8 cellular contexts compared by ENCODE assay signal in the genomic region with DNA sequence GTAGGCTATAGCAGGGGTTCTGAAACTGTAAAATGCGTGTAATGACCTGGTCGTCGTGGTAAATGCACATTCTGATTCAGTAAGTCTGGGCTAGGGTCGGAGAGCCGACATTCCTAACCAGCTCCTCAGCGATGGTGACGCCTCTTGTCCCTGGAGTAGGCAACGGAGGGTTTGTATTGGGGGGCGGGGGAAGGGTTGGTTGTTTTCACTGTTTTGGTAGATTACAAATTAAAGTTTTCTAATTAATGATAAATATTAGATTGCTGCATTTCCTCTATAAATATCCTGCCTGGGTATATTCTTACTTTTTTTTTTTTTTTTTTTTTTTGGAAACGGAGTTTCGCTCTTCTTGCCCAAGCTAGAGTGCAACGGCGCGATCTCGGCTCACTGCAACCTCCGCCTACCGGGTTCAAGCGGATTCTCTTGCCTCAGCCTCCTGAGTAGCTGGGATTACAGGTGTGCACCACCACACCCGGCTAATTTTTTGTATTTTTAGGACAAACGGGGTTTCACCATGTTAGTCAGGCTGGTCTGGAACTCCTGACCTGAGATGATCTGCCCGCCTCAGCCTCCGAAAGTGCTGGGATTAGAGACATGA. TPM values are rescaled to one million over a fixed set of nuclear protein-coding genes. Genes with fewer than 3 reads are reported as not detected.
DNase-seq lines count a peak whose midpoint lies in the region; ATAC-seq and TF ChIP-seq lines count a peak whose summit lies in the region.

No MANE protein-coding gene starts in this region.

- ATAC-seq in HG02610 (IDR thresholded peaks at IDR 0.05; ENCODE audit: unreplicated experiment) (peak; percentile 19), HG02623 (IDR thresholded peaks at IDR 0.05; ENCODE audit: unreplicated experiment) (no peak), HG02763 (IDR thresholded peaks at IDR 0.05; ENCODE audit: unreplicated experiment) (no peak)

- DNase-seq in Calu3, result no peak
- no peak for DNase-seq in astrocyte of the spinal cord (ENCODE audit: low read depth, low spot score)
- no peak for DNase-seq in mesothelial cell of epicardium (ENCODE audit: low spot score in 2 of 2, unreplicated experiment in 2 of 2)
- DNase-seq in glomerular visceral epithelial cell (ENCODE audit: extremely low spot score), result no peak
- no peak for DNase-seq in A172 (ENCODE audit: low spot score)

- CTCF ChIA-PET in Calu3 (lab: Charles Lee), result interaction anchor here (0.7 to 1.7 kb wide), 7 partner anchors 9 to 269 kb away, joined by 3 to 9 read pairs (median 7); no protein-coding TSS in a partner anchor

- in situ Hi-C loops in astrocyte of the spinal cord (cut with HindIII; ENCODE audit: low sequenced_read_pairs), result no loop called here

- H3K4me3 Mint-ChIP-seq in Calu3 (ENCODE audit: low read depth, unreplicated experiment) (peak overlapping the region; percentile 97), mesothelial cell of epicardium (peak overlapping the region; percentile 74)

- H3K36me3 Mint-ChIP-seq in Calu3 (ENCODE audit: insufficient read depth, unreplicated experiment) (peaks cover 29% of the 10 kb centered on the region), mesothelial cell of epicardium (peaks cover 8% of the 10 kb centered on the region)

- peaks cover 21% of the 10 kb centered on the region for H3K4me1 Mint-ChIP-seq in Calu3 (ENCODE audit: low read depth, unreplicated experiment)
- peaks cover 31% of the 10 kb centered on the region for H3K4me1 Mint-ChIP-seq in mesothelial cell of epicardium

- H3K27me3 Mint-ChIP-seq in Calu3 (ENCODE audit: unreplicated experiment) (no peaks in the 10 kb centered on the region), mesothelial cell of epicardium (ENCODE audit: low read depth) (no peaks in the 10 kb centered on the region)

- H3K9me3 Mint-ChIP-seq in Calu3 (ENCODE audit: low read depth, unreplicated experiment) (no peaks in the 10 kb centered on the region), mesothelial cell of epicardium (no peaks in the 10 kb centered on the region)

- TSS peak; percentile 51 for BruUV-seq in Calu3 (replicated peaks; lab: Mats Ljungman, UMichigan)

- TF ChIP-seq CTCF in Calu3 (IDR thresholded peaks at IDR 0.05; ENCODE audit: unreplicated experiment) (no peak), astrocyte of the spinal cord (IDR thresholded peaks at IDR 0.05; ENCODE audit: low read depth, low read length) (no peak), mesothelial cell of epicardium (IDR thresholded peaks at IDR 0.05; ENCODE audit: unreplicated experiment) (no peak)

- intact Hi-C loops in Calu3 (cut with micrococcal nuclease; ENCODE audit: unreplicated experiment), result loop anchor here (1.0 to 2.0 kb wide), 2 partner anchors 51 to 256 kb away; no protein-coding TSS in a partner anchor

- H3K27ac Mint-ChIP-seq in Calu3 (ENCODE audit: unreplicated experiment), result peak overlapping the region; percentile 97
- H3K27ac Mint-ChIP-seq in mesothelial cell of epicardium, result peak overlapping the region; percentile 95

- peak overlapping the region; percentile 72 for H3K4me3 ChIP-seq in astrocyte of the spinal cord (ENCODE audit: low read depth, low read length)

RNA-seq across cellular contexts. Expression of gene ALDH7A1, which starts 0.6 kb away (rescaled TPM):
- total RNA-seq in Calu3 (2022) (78.0 and 108 TPM in 2 replicates), mesothelial cell of epicardium (111 to 119 TPM (median 111 TPM) in 3 replicates)
- total RNA-seq in A172 (2014; rRNA removed; shearing (Covaris generic)), result 23.3 and 42.4 TPM in 2 replicates

RNA-seq across cellular contexts. Expression of gene PHAX, which starts 5.2 kb away (rescaled TPM):
- total RNA-seq in Calu3 (2022) (60.2 and 63.6 TPM in 2 replicates), mesothelial cell of epicardium (36.8 to 47.3 TPM (median 42.8 TPM) in 3 replicates)
- total RNA-seq in A172 (2014; rRNA removed; shearing (Covaris generic)), result 137 and 138 TPM in 2 replicates
